Comparison of ENCODE assay signal across 15 cellular contexts in genomic region chr2:17627434-17627833, GRCh38.
"Had no signal": no experiment of that assay in that cellular context is flagged by ENCODE, and none has a peak within 500 bp of the region (broad histone marks: within the 10 kb centered on the region; RNA-seq: fewer than 3 reads in every experiment).

No MANE protein-coding gene starts in this region.

- H3K9me3 Mint-ChIP-seq: activated CD4-positive, alpha-beta memory T cell treated with anti-CD3 and anti-CD28 coated beads for 36 hours; activated naive CD8-positive, alpha-beta T cell treated with anti-CD3 and anti-CD28 coated beads for 36 hours; stimulated activated naive CD8-positive, alpha-beta T cell treated with anti-CD3 and anti-CD28 coated beads, Interleukin-15, Interleukin-2, amounts not matched to agents 100 ng/mL and 50 ng/mL, for 24 hours had no signal

- DNase-seq: activated CD4-positive, alpha-beta memory T cell treated with anti-CD3 and anti-CD28 coated beads for 36 hours; activated CD4-positive, alpha-beta T cell treated with anti-CD3 and anti-CD28 coated beads for 1 hour; activated gamma-delta T cell; activated naive CD8-positive, alpha-beta T cell treated with anti-CD3 and anti-CD28 coated beads for 36 hours; activated T-cell treated with anti-CD3 and anti-CD28 coated beads, Interleukin-2, amount 50 U/mL, for 48 hours; aorta; effector CD8-positive, alpha-beta T cell; ovary; stimulated activated CD4-positive, alpha-beta T cell treated with anti-CD3 and anti-CD28 coated beads, Interleukin-4, amount 100 ng/mL, for 24 hours had no signal

- H3K4me3 Mint-ChIP-seq: activated CD4-positive, alpha-beta memory T cell treated with anti-CD3 and anti-CD28 coated beads for 36 hours; activated naive CD8-positive, alpha-beta T cell treated with anti-CD3 and anti-CD28 coated beads for 36 hours; mesothelial cell of epicardium; neural crest cell; stimulated activated naive CD8-positive, alpha-beta T cell treated with anti-CD3 and anti-CD28 coated beads, Interleukin-15, Interleukin-2, amounts not matched to agents 100 ng/mL and 50 ng/mL, for 24 hours had no signal

- H3K4me1 Mint-ChIP-seq: neural crest cell had no signal

- H3K4me3 ChIP-seq: coronary artery, hepatocyte, ovary, thoracic aorta had no signal

- H3K36me3 Mint-ChIP-seq: activated CD4-positive, alpha-beta memory T cell treated with anti-CD3 and anti-CD28 coated beads for 36 hours; activated naive CD8-positive, alpha-beta T cell treated with anti-CD3 and anti-CD28 coated beads for 36 hours; mesothelial cell of epicardium had no signal
